ENCODE assay signal across 29 cellular contexts in the genomic region with DNA sequence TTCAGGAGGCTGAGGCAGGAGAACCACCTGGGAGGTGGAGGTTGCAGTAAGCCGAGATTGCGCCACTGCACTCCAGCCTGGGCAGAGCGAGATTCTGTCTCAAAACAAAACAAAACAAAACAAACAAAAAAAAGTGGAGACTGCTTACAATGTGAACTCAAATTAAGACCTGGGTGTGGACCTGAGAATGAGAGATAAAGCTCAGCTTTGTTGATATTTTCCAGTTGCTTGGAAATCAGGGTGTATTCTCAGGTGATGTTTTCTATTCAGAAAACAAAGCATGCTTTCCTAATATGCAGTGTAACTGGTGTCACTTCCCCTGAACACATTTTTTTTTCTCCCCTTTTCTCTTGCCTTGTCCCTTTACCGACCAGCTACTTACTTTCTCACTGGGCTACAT.
"Had no signal": no experiment of that assay in that cellular context is flagged by ENCODE, and none has a peak within 500 bp of the region (broad histone marks: within the 10 kb centered on the region; RNA-seq: fewer than 3 reads in every experiment).

No MANE protein-coding gene starts in this region.

- H3K4me1 Mint-ChIP-seq: activated B cell treated with CpG ODN at 0.5 μM for 24 hours; activated T-helper 17 cell treated with anti-CD3 and anti-CD28 coated beads, Interleukin-2, amount 50 U/mL, for 72 hours had no signal

- H3K4me3 Mint-ChIP-seq: activated B cell treated with CpG ODN at 0.5 μM for 24 hours; activated CD4-positive, alpha-beta T cell treated with anti-CD3 and anti-CD28 coated beads, Interleukin-2, amount 10 ng/mL, durations not matched to agents 24 days and 14 days; activated naive CD4-positive, alpha-beta T cell treated with anti-CD3 and anti-CD28 coated beads for 36 hours; activated naive CD8-positive, alpha-beta T cell treated with anti-CD3 and anti-CD28 coated beads, Interleukin-2, amount 50 U/mL, for 24 hours; activated T-helper 17 cell treated with anti-CD3 and anti-CD28 coated beads, Interleukin-2, amount 50 U/mL, for 72 hours had no signal

- H3K36me3 Mint-ChIP-seq: T-cell had no signal

- H3K9me3 Mint-ChIP-seq: activated B cell treated with CpG ODN at 0.5 μM for 24 hours; activated naive CD8-positive, alpha-beta T cell treated with anti-CD3 and anti-CD28 coated beads, Interleukin-2, amount 50 U/mL, for 24 hours; activated T-helper 17 cell treated with anti-CD3 and anti-CD28 coated beads, Interleukin-2, amount 50 U/mL, for 72 hours; T-cell had no signal

- DNase-seq: activated B cell treated with CpG ODN at 0.5 μM for 24 hours; activated CD4-positive, alpha-beta T cell treated with anti-CD3 and anti-CD28 coated beads for 1 hour; activated CD4-positive, alpha-beta T cell treated with anti-CD3 and anti-CD28 coated beads, Interleukin-2, amount 10 ng/mL, durations not matched to agents 24 days and 14 days; activated CD4-positive, alpha-beta T cell treated with anti-CD3 and anti-CD28 coated beads, Interleukin-2, amount 50 U/mL, for 48 hours; activated gamma-delta T cell; activated naive CD4-positive, alpha-beta T cell treated with anti-CD3 and anti-CD28 coated beads for 36 hours; activated naive CD8-positive, alpha-beta T cell treated with anti-CD3 and anti-CD28 coated beads, Interleukin-2, amount 50 U/mL, for 24 hours; activated T-cell treated with anti-CD3 and anti-CD28 coated beads for 4 hours; activated T-cell treated with anti-CD3 and anti-CD28 coated beads, Interleukin-2, amount 50 U/mL, for 48 hours; amniotic stem cell; body of pancreas; central memory CD4-positive, alpha-beta T cell; Karpas-422; NCI-H1105 treated with DMSO at 0.1 percent for 48 hours; NCI-H1436 treated with DMSO at 0.1 percent for 48 hours; NCI-H187; NCI-H2081; NCI-H526; NK-92 treated with Interleukin-12 subunit alpha and Interleukin-12 subunit beta, amount 100 ng/mL, for 24 hours; OCI-M1; RPMI8226; T-helper 2 cell; T1000 had no signal

- H3K27ac Mint-ChIP-seq: activated B cell treated with CpG ODN at 0.5 μM for 24 hours; activated CD4-positive, alpha-beta T cell treated with anti-CD3 and anti-CD28 coated beads, Interleukin-2, amount 10 ng/mL, durations not matched to agents 24 days and 14 days; activated naive CD4-positive, alpha-beta T cell treated with anti-CD3 and anti-CD28 coated beads for 36 hours; activated naive CD8-positive, alpha-beta T cell treated with anti-CD3 and anti-CD28 coated beads, Interleukin-2, amount 50 U/mL, for 24 hours; activated T-helper 17 cell treated with anti-CD3 and anti-CD28 coated beads, Interleukin-2, amount 50 U/mL, for 72 hours had no signal

- H3K36me3 ChIP-seq: ascending aorta had no signal

- H3K27me3 Mint-ChIP-seq: activated B cell treated with CpG ODN at 0.5 μM for 24 hours; activated CD4-positive, alpha-beta T cell treated with anti-CD3 and anti-CD28 coated beads, Interleukin-2, amount 10 ng/mL, durations not matched to agents 24 days and 14 days; activated naive CD8-positive, alpha-beta T cell treated with anti-CD3 and anti-CD28 coated beads, Interleukin-2, amount 50 U/mL, for 24 hours; activated T-helper 17 cell treated with anti-CD3 and anti-CD28 coated beads, Interleukin-2, amount 50 U/mL, for 72 hours; T-cell had no signal

- H3K9me3 ChIP-seq: ascending aorta, body of pancreas had no signal

- ATAC-seq: activated naive CD8-positive, alpha-beta T cell treated with anti-CD3 and anti-CD28 coated beads, Interleukin-2, amount 50 U/mL, for 24 hours; activated T-helper 17 cell treated with anti-CD3 and anti-CD28 coated beads, Interleukin-2, amount 50 U/mL, for 72 hours; body of pancreas; Panc1; Right ventricle myocardium inferior had no signal

- H3K4me3 ChIP-seq: ascending aorta, body of pancreas, SK-N-MC had no signal

- H3K4me1 ChIP-seq: ascending aorta had no signal
